ENCODE assay signal across 8 cellular contexts in the genomic region with DNA sequence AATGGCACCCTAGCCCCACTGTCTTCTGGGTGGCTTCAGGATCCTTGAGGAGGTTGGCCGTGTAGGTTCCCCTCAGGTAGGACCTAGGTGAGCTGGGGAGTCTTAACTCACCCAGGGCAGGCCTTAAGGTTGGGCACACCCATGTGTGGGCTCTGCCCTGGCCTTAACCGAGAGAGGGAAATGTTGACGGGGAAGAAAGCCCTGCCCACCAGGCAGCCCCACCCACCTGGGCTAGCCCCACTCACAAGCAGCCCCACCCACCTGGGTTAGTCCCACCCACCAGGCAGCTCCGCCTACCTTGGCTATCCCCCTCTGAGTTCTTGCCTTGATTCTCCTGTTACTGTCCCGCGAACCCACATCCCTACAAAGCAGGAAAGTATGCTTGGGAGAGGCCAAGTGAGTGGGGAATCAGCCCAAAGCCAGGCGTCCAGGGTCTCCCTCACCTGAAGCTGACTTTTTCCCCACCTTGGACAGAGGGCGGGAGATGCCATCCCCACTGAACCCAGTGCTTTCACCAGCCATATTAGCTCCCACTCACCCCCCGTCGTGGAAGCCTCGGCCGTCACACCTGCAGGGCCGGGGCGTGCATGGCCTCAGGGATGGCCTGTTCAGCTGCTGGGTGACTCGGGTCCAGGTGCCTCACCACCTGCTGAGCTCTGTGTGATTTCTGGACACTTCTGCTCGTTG. TPM values are rescaled to one million over a fixed set of nuclear protein-coding genes. Genes with fewer than 3 reads are reported as not detected.
DNase-seq lines count a peak whose midpoint lies in the region; ATAC-seq lines count a peak whose summit lies in the region.

A gene (plus strand): TSS at position 337 of the 687 bp plus-strand sequence. CDS start 1,200 bp downstream, outside the sequence.

- H3K9me3 Mint-ChIP-seq in activated CD4-positive, alpha-beta T cell treated with anti-CD3 and anti-CD28 coated beads, Interleukin-2, amount 10 ng/mL, durations not matched to agents 24 days and 14 days = peaks cover 4% of the 10 kb centered on the region

- intact Hi-C loops in activated CD4-positive, alpha-beta T cell treated with anti-CD3 and anti-CD28 coated beads, Interleukin-2, amount 10 ng/mL, durations not matched to agents 24 days and 14 days (cut with micrococcal nuclease) = loop anchor here (2.0 kb wide), 1 partner anchor 193 kb away; no protein-coding TSS in a partner anchor

- peaks cover 2% of the 10 kb centered on the region; the same call in 1 of the 2 replicates for H3K4me1 ChIP-seq in iPS DF 6.9 (ENCODE audit: control insufficient read depth, insufficient read depth, low read length)

- H3K36me3 Mint-ChIP-seq in activated CD4-positive, alpha-beta T cell treated with anti-CD3 and anti-CD28 coated beads, Interleukin-2, amount 10 ng/mL, durations not matched to agents 24 days and 14 days (ENCODE audit: low read depth) = peaks cover 1% of the 10 kb centered on the region

- no peak within 1 kb of the TSS for H3K4me3 ChIP-seq in iPS DF 6.9 (ENCODE audit: low read length)

- no peak for ATAC-seq in HG03439 (IDR thresholded peaks at IDR 0.05; ENCODE audit: unreplicated experiment)
- no peak for ATAC-seq in GM18520 (IDR thresholded peaks at IDR 0.05; ENCODE audit: unreplicated experiment)
- ATAC-seq in GM21825 (IDR thresholded peaks at IDR 0.05; ENCODE audit: unreplicated experiment) = no peak

- H3K4me1 Mint-ChIP-seq in activated CD4-positive, alpha-beta T cell treated with anti-CD3 and anti-CD28 coated beads, Interleukin-2, amount 10 ng/mL, durations not matched to agents 24 days and 14 days = peaks cover 39% of the 10 kb centered on the region

- peaks cover 5% of the 10 kb centered on the region for H3K27me3 Mint-ChIP-seq in activated CD4-positive, alpha-beta T cell treated with anti-CD3 and anti-CD28 coated beads, Interleukin-2, amount 10 ng/mL, durations not matched to agents 24 days and 14 days

- peak within 1 kb of the TSS; percentile 38 for H3K27ac Mint-ChIP-seq in activated CD4-positive, alpha-beta T cell treated with anti-CD3 and anti-CD28 coated beads, Interleukin-2, amount 10 ng/mL, durations not matched to agents 24 days and 14 days

- no peak within 1 kb of the TSS for H3K4me3 Mint-ChIP-seq in activated CD4-positive, alpha-beta T cell treated with anti-CD3 and anti-CD28 coated beads, Interleukin-2, amount 10 ng/mL, durations not matched to agents 24 days and 14 days

- DNase-seq in CMK (ENCODE audit: low read depth) (peak; percentile 79), HUDEP-2 (lab: John Stamatoyannopoulos, UW; ENCODE audit: unreplicated experiment in 76 of 76) (peak in 73 of 76 experiments; percentile 19 to 88 (median 75)), iPS DF 6.9 (ENCODE audit: low read depth, low spot score) (peak; percentile 27), D341Med (ENCODE audit: low spot score) (no peak)
- peak; percentile 78 for DNase-seq in activated CD4-positive, alpha-beta T cell treated with anti-CD3 and anti-CD28 coated beads, Interleukin-2, amount 10 ng/mL, durations not matched to agents 24 days and 14 days

- H3K36me3 ChIP-seq in iPS DF 6.9 (ENCODE audit: control insufficient read depth, insufficient read depth, low read length) = no peaks in the 10 kb centered on the region

- H3K27ac ChIP-seq in iPS DF 6.9 (ENCODE audit: low read length) = no peak within 1 kb of the TSS

- no peaks in the 10 kb centered on the region for H3K27me3 ChIP-seq in iPS DF 6.9 (ENCODE audit: control insufficient read depth, insufficient read depth, low read length)

- WGBS in iPS DF 6.9 (ENCODE audit: insufficient coverage, insufficient read length) = no CpG with 5 or more reads among the region's 16 CpGs

- H3K9me3 ChIP-seq in iPS DF 6.9 (ENCODE audit: control insufficient read depth, insufficient read depth, low read length) = no peaks in the 10 kb centered on the region

RNA-seq across cellular contexts. Expression of the gene that starts here (rescaled TPM):
- total RNA-seq in activated CD4-positive, alpha-beta T cell treated with anti-CD3 and anti-CD28 coated beads, Interleukin-2, amount 10 ng/mL, durations not matched to agents 24 days and 14 days = 0.21 and 0.83 TPM in 2 replicates

Comparison
In these comparisons a context has a peak if more than half of its experiments do, and no peak if none do; other contexts are left out.
1. Peak in DNase-seq in activated CD4-positive, alpha-beta T cell treated with anti-CD3 and anti-CD28 coated beads, Interleukin-2, amount 10 ng/mL, durations not matched to agents 24 days and 14 days; RNA of the gene not detected or under 1 TPM.